17 cellular contexts compared by ENCODE assay signal in genomic region chr12:82746668-82747067, GRCh38.
"Had no signal": no experiment of that assay in that cellular context is flagged by ENCODE, and none has a peak within 500 bp of the region (broad histone marks: within the 10 kb centered on the region; RNA-seq: fewer than 3 reads in every experiment).

No MANE protein-coding gene starts in this region.

- ATAC-seq: activated T-helper 17 cell treated with anti-CD3 and anti-CD28 coated beads, Interleukin-2, amount 50 U/mL, for 72 hours; left colon; mucosa of descending colon; naive thymus-derived CD8-positive, alpha-beta T cell; stimulated activated naive B cell treated with anti-CD40 and anti-IgM and Interleukin-4, amounts not matched to agents 10 μg/mL and 1 μg/mL and 100 μg/mL, for 72 hours had no signal

- H3K36me3 ChIP-seq: brain microvascular endothelial cell had no signal

- DNase-seq: activated CD4-positive, CD25-positive, alpha-beta regulatory T cell treated with anti-CD3 and anti-CD28 coated beads, Interleukin-2, amount 50 U/mL, for 72 hours; activated naive CD4-positive, alpha-beta T cell treated with Interleukin-2 at 50 U/mL for 16 hours; brain microvascular endothelial cell; cortex of kidney; effector memory CD4-positive, alpha-beta T cell; head of caudate nucleus; left colon; naive thymus-derived CD8-positive, alpha-beta T cell; posterior cingulate gyrus; retina; stimulated activated CD4-positive, alpha-beta T cell treated with anti-CD3 and anti-CD28 coated beads, Interleukin-4, amount 100 ng/mL, for 1 hour; stimulated activated naive B cell treated with anti-CD40 and anti-IgM and Interleukin-4, amounts not matched to agents 10 μg/mL and 1 μg/mL and 100 μg/mL, for 72 hours; T-helper 9 cell had no signal

- H3K9me3 ChIP-seq: mucosa of descending colon had no signal

- FAIRE-seq: frontal cortex had no signal

- H3K27ac ChIP-seq: brain microvascular endothelial cell, epithelial cell of prostate had no signal

- H3K4me3 ChIP-seq: mucosa of descending colon had no signal

- H3K27me3 ChIP-seq: brain microvascular endothelial cell had no signal
